Comparison of ENCODE assay signal across 15 cellular contexts in the genomic region with DNA sequence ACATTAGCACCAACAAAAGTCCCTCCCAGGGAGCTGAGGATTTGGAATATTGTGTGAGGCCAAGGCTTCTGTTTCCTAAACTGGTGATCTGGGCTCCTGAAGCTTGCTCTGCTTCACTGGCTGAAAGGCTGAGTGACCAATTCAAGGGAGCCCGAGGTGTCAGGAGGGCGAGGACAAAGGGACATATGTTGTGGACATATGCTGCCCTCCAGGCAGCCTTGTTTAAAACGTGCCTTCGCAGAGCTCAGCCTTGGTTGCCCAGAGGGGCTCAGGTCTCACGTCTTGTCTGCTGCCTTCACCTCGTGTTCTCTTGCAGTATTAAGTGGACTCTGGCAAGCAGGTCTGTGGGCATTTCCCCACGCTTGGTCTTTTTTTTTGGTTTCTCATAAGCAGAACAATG. TPM values are rescaled to one million over a fixed set of nuclear protein-coding genes. Genes with fewer than 3 reads are reported as not detected.
DNase-seq lines count a peak whose midpoint lies in the region; ATAC-seq and TF ChIP-seq lines count a peak whose summit lies in the region.
"Had no signal": no experiment of that assay in that cellular context is flagged by ENCODE, and none has a peak within 500 bp of the region (broad histone marks: within the 10 kb centered on the region; RNA-seq: fewer than 3 reads in every experiment).

No MANE protein-coding gene starts in this region.

- H3K4me1 ChIP-seq in naive thymus-derived CD4-positive, alpha-beta T cell (ENCODE audit: control insufficient read depth in 2 of 2, insufficient read depth in 2 of 2, low read length in 2 of 2): peaks cover 74 to 84% of the 10 kb centered on the region in 2 donors
- peaks cover 74% of the 10 kb centered on the region for H3K4me1 ChIP-seq in upper lobe of right lung
- peaks cover 0 to 5% (median 0%) of the 10 kb centered on the region in 4 donors for H3K4me1 ChIP-seq in sigmoid colon

- intact Hi-C loops in naive thymus-derived CD4-positive, alpha-beta T cell (cut with micrococcal nuclease): no loop called here
- intact Hi-C loops in upper lobe of right lung (cut with DNase I): no loop called here
- intact Hi-C loops in sigmoid colon (cut with DNase I): no loop called here

- H3K4me3 Mint-ChIP-seq in T-cell: no peak overlapping the region
- H3K4me3 Mint-ChIP-seq in naive thymus-derived CD4-positive, alpha-beta T cell: peak overlapping the region in 1 of 10 donors; percentile 19
- H3K4me3 Mint-ChIP-seq: CD4-positive, CD25-positive, alpha-beta regulatory T cell; HFFc6 had no signal

- no peak for ATAC-seq in T-cell (replicated peaks in 1 of 4)
- ATAC-seq in naive thymus-derived CD4-positive, alpha-beta T cell: no peak
- no peak for ATAC-seq in upper lobe of right lung

- no peak overlapping the region for H3K4me3 ChIP-seq in naive thymus-derived CD4-positive, alpha-beta T cell (ENCODE audit: low read length)
- H3K4me3 ChIP-seq in upper lobe of right lung (no peak overlapping the region), sigmoid colon (no peak overlapping the region)
- H3K4me3 ChIP-seq: SK-N-MC had no signal

- no peak for TF ChIP-seq POLR2A in sigmoid colon (IDR thresholded peaks at IDR 0.05)

- no peaks in the 10 kb centered on the region for H3K36me3 Mint-ChIP-seq in T-cell
- H3K36me3 Mint-ChIP-seq in naive thymus-derived CD4-positive, alpha-beta T cell: peaks cover 0 to 7% (median 0%) of the 10 kb centered on the region in 5 donors

- H3K27ac ChIP-seq in naive thymus-derived CD4-positive, alpha-beta T cell (ENCODE audit: low read depth, low read length): no peak overlapping the region
- peak overlapping the region; percentile 7 for H3K27ac ChIP-seq in upper lobe of right lung
- no peak overlapping the region for H3K27ac ChIP-seq in sigmoid colon
- H3K27ac ChIP-seq: SK-N-MC had no signal

- H3K9me3 Mint-ChIP-seq in T-cell: no peaks in the 10 kb centered on the region
- no peaks in the 10 kb centered on the region for H3K9me3 Mint-ChIP-seq in naive thymus-derived CD4-positive, alpha-beta T cell
- H3K9me3 Mint-ChIP-seq: CD4-positive, CD25-positive, alpha-beta regulatory T cell; HFFc6 had no signal

- CTCF ChIA-PET in T-cell (lab: Charles Lee): interaction anchor here in 1 of 2 donors (1.1 kb wide), 1 partner anchor 11 kb away, joined by 7 read pairs; no protein-coding TSS in a partner anchor
- CTCF ChIA-PET in naive thymus-derived CD4-positive, alpha-beta T cell (lab: Charles Lee): interaction anchor here (1.5 kb wide), 1 partner anchor 28 kb away, joined by 7 read pairs; no protein-coding TSS in a partner anchor

- peaks cover 84 to 99% (median 93%) of the 10 kb centered on the region in 3 donors for H3K4me1 Mint-ChIP-seq in T-cell
- H3K4me1 Mint-ChIP-seq in naive thymus-derived CD4-positive, alpha-beta T cell: peaks cover 55 to 98% (median 88%) of the 10 kb centered on the region in 7 donors

- no peaks in the 10 kb centered on the region for H3K9me3 ChIP-seq in naive thymus-derived CD4-positive, alpha-beta T cell (ENCODE audit: control insufficient read depth in 2 of 3, low read length in 3 of 3)
- H3K9me3 ChIP-seq in upper lobe of right lung (no peaks in the 10 kb centered on the region), sigmoid colon (no peaks in the 10 kb centered on the region)

- TF ChIP-seq CTCF in upper lobe of right lung (IDR thresholded peaks at IDR 0.05) (no peak), sigmoid colon (IDR thresholded peaks at IDR 0.05) (no peak)

- no peaks in the 10 kb centered on the region for H3K36me3 ChIP-seq in naive thymus-derived CD4-positive, alpha-beta T cell (ENCODE audit: control insufficient read depth in 2 of 3, insufficient read depth in 3 of 3, low read length in 3 of 3)
- peaks cover 4% of the 10 kb centered on the region for H3K36me3 ChIP-seq in upper lobe of right lung
- no peaks in the 10 kb centered on the region for H3K36me3 ChIP-seq in sigmoid colon

- no peaks in the 10 kb centered on the region for H3K27me3 Mint-ChIP-seq in T-cell
- peaks cover 0 to 3% (median 0%) of the 10 kb centered on the region in 5 donors for H3K27me3 Mint-ChIP-seq in naive thymus-derived CD4-positive, alpha-beta T cell
- H3K27me3 Mint-ChIP-seq: CD4-positive, CD25-positive, alpha-beta regulatory T cell had no signal

- POLR2A ChIA-PET in T-cell (lab: Charles Lee): no interaction called here
- POLR2A ChIA-PET in naive thymus-derived CD4-positive, alpha-beta T cell (lab: Charles Lee): interaction anchor here (1.4 kb wide), 1 partner anchor 11 kb away, joined by 3 read pairs; no protein-coding TSS in a partner anchor

- TF ChIP-seq EP300 in sigmoid colon (IDR thresholded peaks at IDR 0.05): no peak

- 87 to 95% methylated on average over 7 of the region's 7 CpGs for WGBS in sigmoid colon, 2 donors

- H3K27me3 ChIP-seq in naive thymus-derived CD4-positive, alpha-beta T cell (ENCODE audit: control insufficient read depth in 2 of 2, insufficient read depth in 2 of 2, low read length in 2 of 2): no peaks in the 10 kb centered on the region
- H3K27me3 ChIP-seq in upper lobe of right lung (no peaks in the 10 kb centered on the region), sigmoid colon (no peaks in the 10 kb centered on the region)

- peak overlapping the region; percentile 16 to 20 for H3K27ac Mint-ChIP-seq in T-cell
- peak overlapping the region in 5 of 9 donors; percentile 59 to 92 (median 69) for H3K27ac Mint-ChIP-seq in naive thymus-derived CD4-positive, alpha-beta T cell
- H3K27ac Mint-ChIP-seq: HFFc6 had no signal

- DNase-seq in DMS 273 (lab: John Stamatoyannopoulos, UW; ENCODE audit: unreplicated experiment): peak; percentile 45
- no peak for DNase-seq in T-cell
- DNase-seq in naive thymus-derived CD4-positive, alpha-beta T cell: no peak
- DNase-seq in upper lobe of right lung: no peak
- DNase-seq in NCI-H2107 treated with DMSO at 0.1 percent for 48 hours (lab: John Stamatoyannopoulos, UW; ENCODE audit: unreplicated experiment): no peak
- DNase-seq in sigmoid colon: no peak
- DNase-seq in midbrain (lab: John Stamatoyannopoulos, UW): no peak
- DNase-seq: Calu3; CD4-positive, CD25-positive, alpha-beta regulatory T cell; DMS79 treated with DMSO at 0.1 percent for 48 hours; HFFc6; NCI-H1436 treated with DMSO at 0.1 percent for 48 hours; NCI-H2081; Right ventricle myocardium superior had no signal

RNA-seq across cellular contexts. Expression of gene SLCO3A1, which starts 7.0 kb away (rescaled TPM):
- total RNA-seq in T-cell (10 to 100 TPM; 26.2 to 52.2 (median 38.7) TPM), upper lobe of right lung (50.6 TPM), sigmoid colon (1 to 10 TPM; 3.7 to 5.7 (median 5.1) TPM)
- total RNA-seq in naive thymus-derived CD4-positive, alpha-beta T cell: 10 to 100 TPM; 16.9 to 69.1 (median 25.4) TPM
- polyA plus RNA-seq in naive thymus-derived CD4-positive, alpha-beta T cell: 10 to 100 TPM; 15.4 to 24.3 TPM
- 10 to 100 TPM in 1 of 3 donors, 1 to 10 TPM in 2; 1.4 to 10.5 (median 2.4) TPM for polyA plus RNA-seq in sigmoid colon
